ENCODE assay signal across 18 cellular contexts in the genomic region with DNA sequence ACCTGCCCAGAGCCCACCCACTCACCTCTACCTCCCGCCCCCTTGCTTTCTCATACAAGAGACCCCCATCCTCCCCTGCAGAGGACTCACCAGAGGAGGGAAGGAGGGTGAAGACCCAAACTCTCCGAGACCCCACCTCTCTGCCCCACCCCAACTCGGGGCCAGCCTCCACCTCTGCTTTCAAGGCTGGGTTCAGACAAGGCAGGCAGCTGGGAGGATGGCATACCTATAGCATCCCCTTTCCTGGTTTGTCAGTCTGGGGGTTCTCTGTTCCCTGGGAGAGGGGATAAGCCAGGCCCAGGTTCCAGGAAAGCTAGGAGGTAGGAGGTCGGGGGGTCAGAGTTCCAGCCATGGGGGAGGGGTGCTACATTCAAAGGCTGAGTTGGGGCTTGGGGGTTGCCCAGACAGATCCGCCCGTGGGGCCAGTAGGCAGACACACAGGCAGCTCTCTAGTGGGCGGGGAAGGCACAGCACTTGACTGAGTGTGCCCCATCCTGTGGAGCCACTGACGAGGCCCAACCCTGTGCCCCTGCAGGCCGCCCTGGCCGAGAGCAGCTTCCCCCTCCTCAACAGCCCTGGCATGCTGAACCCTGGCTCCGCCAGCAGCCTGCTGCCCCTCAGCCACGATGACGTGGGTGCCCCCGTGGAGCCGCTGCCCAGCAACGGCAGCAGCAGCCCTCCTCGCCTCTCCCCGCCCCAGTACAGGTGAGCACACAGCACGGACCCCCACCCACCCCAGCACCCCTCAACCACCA. TPM values are rescaled to one million over a fixed set of nuclear protein-coding genes. Genes with fewer than 3 reads are reported as not detected.
"Had no signal": no experiment of that assay in that cellular context is flagged by ENCODE, and none has a peak within 500 bp of the region (broad histone marks: within the 10 kb centered on the region; RNA-seq: fewer than 3 reads in every experiment).

No MANE protein-coding gene starts in this region.

- H3K27ac Mint-ChIP-seq: activated CD8-positive, alpha-beta memory T cell treated with anti-CD3 and anti-CD28 coated beads, Interleukin-2, amount 10 ng/mL, durations not matched to agents 7 days and 5 days; activated naive CD4-positive, alpha-beta T cell treated with anti-CD3 and anti-CD28 coated beads, Interleukin-2, amount 10 ng/mL, durations not matched to agents 7 days and 5 days; activated naive CD8-positive, alpha-beta T cell treated with anti-CD3 and anti-CD28 coated beads, Interleukin-2, amount 50 U/mL, for 24 hours; stimulated activated naive CD8-positive, alpha-beta T cell treated with anti-CD3 and anti-CD28 coated beads, Interleukin-15, Interleukin-2, amounts not matched to agents 100 ng/mL and 50 ng/mL, for 24 hours had no signal

- H3K9me3 Mint-ChIP-seq: activated naive CD4-positive, alpha-beta T cell treated with anti-CD3 and anti-CD28 coated beads, Interleukin-2, amount 10 ng/mL, durations not matched to agents 7 days and 5 days; activated naive CD8-positive, alpha-beta T cell treated with anti-CD3 and anti-CD28 coated beads, Interleukin-2, amount 50 U/mL, for 24 hours; central memory CD8-positive, alpha-beta T cell; naive thymus-derived CD8-positive, alpha-beta T cell; stimulated activated naive CD8-positive, alpha-beta T cell treated with anti-CD3 and anti-CD28 coated beads, Interleukin-15, Interleukin-2, amounts not matched to agents 100 ng/mL and 50 ng/mL, for 24 hours had no signal

- H2AFZ ChIP-seq: parathyroid adenoma had no signal

- H3K27me3 Mint-ChIP-seq: activated CD8-positive, alpha-beta memory T cell treated with anti-CD3 and anti-CD28 coated beads, Interleukin-2, amount 10 ng/mL, durations not matched to agents 7 days and 5 days; central memory CD8-positive, alpha-beta T cell had no signal

- H3K27ac ChIP-seq: ascending aorta, lower lobe of right lung, neutrophil, parathyroid adenoma, suprapubic skin, transverse colon, vagina, WERI-Rb-1 had no signal

- DNase-seq: activated CD4-positive, alpha-beta T cell treated with anti-CD3 and anti-CD28 coated beads, Interleukin-2, amount 50 U/mL, for 48 hours; activated CD8-positive, alpha-beta memory T cell treated with anti-CD3 and anti-CD28 coated beads, Interleukin-2, amount 10 ng/mL, durations not matched to agents 7 days and 5 days; activated naive CD4-positive, alpha-beta T cell treated with anti-CD3 and anti-CD28 coated beads, Interleukin-2, amount 10 ng/mL, durations not matched to agents 7 days and 5 days; activated naive CD8-positive, alpha-beta T cell treated with anti-CD3 and anti-CD28 coated beads, Interleukin-2, amount 50 U/mL, for 24 hours; effector CD4-positive, alpha-beta T cell; stimulated activated CD4-positive, alpha-beta T cell treated with anti-CD3 and anti-CD28 coated beads, Interleukin-2, amount 100 ng/mL, for 24 hours; transverse colon; WERI-Rb-1 had no signal

- H3K36me3 Mint-ChIP-seq: activated CD8-positive, alpha-beta memory T cell treated with anti-CD3 and anti-CD28 coated beads, Interleukin-2, amount 10 ng/mL, durations not matched to agents 7 days and 5 days; activated naive CD4-positive, alpha-beta T cell treated with anti-CD3 and anti-CD28 coated beads, Interleukin-2, amount 10 ng/mL, durations not matched to agents 7 days and 5 days had no signal

- H3K4me1 ChIP-seq: ascending aorta, lower lobe of right lung, parathyroid adenoma, suprapubic skin had no signal

- H3K9me3 ChIP-seq: ascending aorta, lower lobe of right lung, neutrophil, suprapubic skin, transverse colon, vagina had no signal

- H3K4me3 ChIP-seq: ascending aorta, lower lobe of right lung, suprapubic skin, transverse colon, vagina had no signal

- H3K36me3 ChIP-seq: neutrophil had no signal

- H3K4me3 Mint-ChIP-seq: activated CD8-positive, alpha-beta memory T cell treated with anti-CD3 and anti-CD28 coated beads, Interleukin-2, amount 10 ng/mL, durations not matched to agents 7 days and 5 days; activated naive CD4-positive, alpha-beta T cell treated with anti-CD3 and anti-CD28 coated beads, Interleukin-2, amount 10 ng/mL, durations not matched to agents 7 days and 5 days; activated naive CD8-positive, alpha-beta T cell treated with anti-CD3 and anti-CD28 coated beads, Interleukin-2, amount 50 U/mL, for 24 hours; central memory CD8-positive, alpha-beta T cell; naive thymus-derived CD8-positive, alpha-beta T cell; stimulated activated naive CD8-positive, alpha-beta T cell treated with anti-CD3 and anti-CD28 coated beads, Interleukin-15, Interleukin-2, amounts not matched to agents 100 ng/mL and 50 ng/mL, for 24 hours had no signal

- H3K9ac ChIP-seq: parathyroid adenoma had no signal

- H3K27me3 ChIP-seq: ascending aorta, suprapubic skin, transverse colon, vagina had no signal

- ATAC-seq: activated CD8-positive, alpha-beta memory T cell treated with anti-CD3 and anti-CD28 coated beads, Interleukin-2, amount 10 ng/mL, durations not matched to agents 7 days and 5 days; activated naive CD8-positive, alpha-beta T cell treated with anti-CD3 and anti-CD28 coated beads, Interleukin-2, amount 50 U/mL, for 24 hours; lower lobe of right lung; naive thymus-derived CD8-positive, alpha-beta T cell had no signal

- H3K4me1 Mint-ChIP-seq: activated CD8-positive, alpha-beta memory T cell treated with anti-CD3 and anti-CD28 coated beads, Interleukin-2, amount 10 ng/mL, durations not matched to agents 7 days and 5 days; activated naive CD4-positive, alpha-beta T cell treated with anti-CD3 and anti-CD28 coated beads, Interleukin-2, amount 10 ng/mL, durations not matched to agents 7 days and 5 days; central memory CD8-positive, alpha-beta T cell; naive thymus-derived CD8-positive, alpha-beta T cell had no signal

RNA-seq across cellular contexts. Expression of gene MDFI, which starts 40.8 kb away (rescaled TPM):
- total RNA-seq: activated CD8-positive, alpha-beta memory T cell treated with anti-CD3 and anti-CD28 coated beads, Interleukin-2, amount 10 ng/mL, durations not matched to agents 7 days and 5 days; naive thymus-derived CD8-positive, alpha-beta T cell; T-helper 2 cell treated with Interferon-gamma antibody and Interleukin-4, amounts not matched to agents 100 ng/mL and 5 ng/mL, for 36 hours had no signal
- polyA plus RNA-seq: naive thymus-derived CD8-positive, alpha-beta T cell had no signal
